Comparison of ENCODE assay signal across 8 cellular contexts in the genomic region with DNA sequence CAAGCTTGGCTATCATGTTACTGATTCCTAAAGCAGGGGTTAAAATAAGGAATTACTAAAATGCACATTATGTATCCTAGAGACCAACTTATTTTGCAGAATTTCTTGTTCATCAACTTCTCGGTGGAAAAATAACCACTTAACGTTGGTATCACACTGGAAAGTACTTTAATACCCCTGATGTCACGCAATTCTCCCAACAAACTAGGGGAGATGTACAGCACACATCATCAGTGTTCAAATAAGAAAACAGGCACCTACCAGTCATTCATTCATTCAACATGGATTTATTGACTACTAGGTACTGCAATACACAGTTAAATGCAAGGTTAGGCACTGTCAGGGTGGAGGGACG. TPM values are rescaled to one million over a fixed set of nuclear protein-coding genes. Genes with fewer than 3 reads are reported as not detected.
DNase-seq lines count a peak whose midpoint lies in the region; ATAC-seq and TF ChIP-seq lines count a peak whose summit lies in the region.

No MANE protein-coding gene starts in this region.

- H3K9ac ChIP-seq in rectal smooth muscle tissue (ENCODE audit: low read length) = peak overlapping the region; percentile 88

- intact Hi-C loops in sciatic nerve (cut with DNase I) = loop anchor here (10.0 kb wide), 1 partner anchor 714 kb away; no protein-coding TSS in a partner anchor

- H3K4me1 ChIP-seq in rectal smooth muscle tissue (ENCODE audit: control insufficient read depth, insufficient read depth, low read length) = peaks cover 7% of the 10 kb centered on the region

- ATAC-seq in SK-N-SH treated with all-trans-retinoic acid at 6 μM for 48 hours (no peak), sciatic nerve (no peak), HG02623 (IDR thresholded peaks at IDR 0.05; ENCODE audit: unreplicated experiment) (no peak)
- ATAC-seq in activated CD4-positive, CD25-positive, alpha-beta regulatory T cell treated with anti-CD3 and anti-CD28 coated beads, Interleukin-2, amount 50 U/mL, for 24 hours = no peak

- no peak for TF ChIP-seq CTCF in fibroblast of the aortic adventitia (IDR thresholded peaks at IDR 0.05; ENCODE audit: insufficient read depth, low read length)

- peak overlapping the region; percentile 91 for H3K27ac ChIP-seq in rectal smooth muscle tissue (ENCODE audit: low read depth, low read length)

- H3K4me3 ChIP-seq in GM08714 (ENCODE audit: low read length) = peak overlapping the region; percentile 79
- H3K4me3 ChIP-seq in fibroblast of the aortic adventitia (ENCODE audit: low read depth, low read length) = peak overlapping the region; percentile 95
- peak overlapping the region; percentile 87 for H3K4me3 ChIP-seq in rectal smooth muscle tissue (ENCODE audit: low read length)

- H3K36me3 ChIP-seq in rectal smooth muscle tissue (ENCODE audit: control insufficient read depth, insufficient read depth, low read length) = peaks cover 22% of the 10 kb centered on the region

- DNase-seq in fibroblast of the aortic adventitia (ENCODE audit: low read depth) = no peak
- DNase-seq in sciatic nerve (ENCODE audit: low spot score) = no peak
- no peak for DNase-seq in NCI-H1092 (lab: John Stamatoyannopoulos, UW)

- no peaks in the 10 kb centered on the region for H3K27me3 ChIP-seq in rectal smooth muscle tissue (ENCODE audit: control insufficient read depth, insufficient read depth, low read length)

TF ChIP-seq in SK-N-SH treated with all-trans-retinoic acid at 6 μM for 48 hours, 23 proteins besides CTCF, POLR2A, EP300 and RAD21:
- TF ChIP-seq ESRRG (CRISPR knock-in tag; IDR thresholded peaks at IDR 0.05) (0 out of 2 replicates have a peak, but pooled peaks have one; percentile 9), ZNF565 (CRISPR knock-in tag; conservative IDR thresholded peaks at IDR 0.05; ENCODE audit: low read depth) (no peak), ZFP3 (CRISPR knock-in tag; IDR thresholded peaks at IDR 0.05) (no peak)
- TF ChIP-seq, protein P1, sequence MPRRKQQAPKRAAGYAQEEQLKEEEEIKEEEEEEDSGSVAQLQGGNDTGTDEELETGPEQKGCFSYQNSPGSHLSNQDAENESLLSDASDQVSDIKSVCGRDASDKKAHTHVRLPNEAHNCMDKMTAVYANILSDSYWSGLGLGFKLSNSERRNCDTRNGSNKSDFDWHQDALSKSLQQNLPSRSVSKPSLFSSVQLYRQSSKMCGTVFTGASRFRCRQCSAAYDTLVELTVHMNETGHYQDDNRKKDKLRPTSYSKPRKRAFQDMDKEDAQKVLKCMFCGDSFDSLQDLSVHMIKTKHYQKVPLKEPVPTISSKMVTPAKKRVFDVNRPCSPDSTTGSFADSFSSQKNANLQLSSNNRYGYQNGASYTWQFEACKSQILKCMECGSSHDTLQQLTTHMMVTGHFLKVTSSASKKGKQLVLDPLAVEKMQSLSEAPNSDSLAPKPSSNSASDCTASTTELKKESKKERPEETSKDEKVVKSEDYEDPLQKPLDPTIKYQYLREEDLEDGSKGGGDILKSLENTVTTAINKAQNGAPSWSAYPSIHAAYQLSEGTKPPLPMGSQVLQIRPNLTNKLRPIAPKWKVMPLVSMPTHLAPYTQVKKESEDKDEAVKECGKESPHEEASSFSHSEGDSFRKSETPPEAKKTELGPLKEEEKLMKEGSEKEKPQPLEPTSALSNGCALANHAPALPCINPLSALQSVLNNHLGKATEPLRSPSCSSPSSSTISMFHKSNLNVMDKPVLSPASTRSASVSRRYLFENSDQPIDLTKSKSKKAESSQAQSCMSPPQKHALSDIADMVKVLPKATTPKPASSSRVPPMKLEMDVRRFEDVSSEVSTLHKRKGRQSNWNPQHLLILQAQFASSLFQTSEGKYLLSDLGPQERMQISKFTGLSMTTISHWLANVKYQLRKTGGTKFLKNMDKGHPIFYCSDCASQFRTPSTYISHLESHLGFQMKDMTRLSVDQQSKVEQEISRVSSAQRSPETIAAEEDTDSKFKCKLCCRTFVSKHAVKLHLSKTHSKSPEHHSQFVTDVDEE (CRISPR knock-in tag; IDR thresholded peaks at IDR 0.05) = no peak
- TF ChIP-seq, protein P2, sequence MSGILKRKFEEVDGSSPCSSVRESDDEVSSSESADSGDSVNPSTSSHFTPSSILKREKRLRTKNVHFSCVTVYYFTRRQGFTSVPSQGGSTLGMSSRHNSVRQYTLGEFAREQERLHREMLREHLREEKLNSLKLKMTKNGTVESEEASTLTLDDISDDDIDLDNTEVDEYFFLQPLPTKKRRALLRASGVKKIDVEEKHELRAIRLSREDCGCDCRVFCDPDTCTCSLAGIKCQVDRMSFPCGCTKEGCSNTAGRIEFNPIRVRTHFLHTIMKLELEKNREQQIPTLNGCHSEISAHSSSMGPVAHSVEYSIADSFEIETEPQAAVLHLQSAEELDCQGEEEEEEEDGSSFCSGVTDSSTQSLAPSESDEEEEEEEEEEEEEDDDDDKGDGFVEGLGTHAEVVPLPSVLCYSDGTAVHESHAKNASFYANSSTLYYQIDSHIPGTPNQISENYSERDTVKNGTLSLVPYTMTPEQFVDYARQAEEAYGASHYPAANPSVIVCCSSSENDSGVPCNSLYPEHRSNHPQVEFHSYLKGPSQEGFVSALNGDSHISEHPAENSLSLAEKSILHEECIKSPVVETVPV (CRISPR knock-in tag; IDR thresholded peaks at IDR 0.05) = no peak

RNA-seq across cellular contexts. Expression of a gene that starts 0.6 kb away (rescaled TPM):
- total RNA-seq in fibroblast of the aortic adventitia (ENCODE audit: low replicate concordance) (8.6 and 28.6 TPM in 2 replicates), sciatic nerve (39.7 TPM)

RNA-seq across cellular contexts. Expression of a gene that starts 30.5 kb away (rescaled TPM):
- total RNA-seq in fibroblast of the aortic adventitia (ENCODE audit: low replicate concordance) (under 0.01 TPM in 2 replicates), sciatic nerve (1.5 TPM)

RNA-seq across cellular contexts. Expression of a gene that starts 50.1 kb away (rescaled TPM):
- total RNA-seq in fibroblast of the aortic adventitia (ENCODE audit: low replicate concordance) (not detected in 2 replicates), sciatic nerve (not detected)

RNA-seq across cellular contexts. Expression of a gene that starts 56.6 kb away (rescaled TPM):
- 0.09 TPM in 1 of 2 replicates, not detected in the other for total RNA-seq in fibroblast of the aortic adventitia (ENCODE audit: low replicate concordance)
- total RNA-seq in sciatic nerve = not detected
